8 cellular contexts compared by ENCODE assay signal in genomic region chr16:1300664-1301476, GRCh38. TPM values are rescaled to one million over a fixed set of nuclear protein-coding genes. Genes with fewer than 3 reads are reported as not detected.
DNase-seq lines count a peak whose midpoint lies in the region; ATAC-seq and TF ChIP-seq lines count a peak whose summit lies in the region.

No MANE protein-coding gene starts in this region.

- H3K27me3 ChIP-seq in gastroesophageal sphincter (peaks cover 76% of the 10 kb centered on the region), trophoblast cell (ENCODE audit: insufficient read depth, low read length) (no peaks in the 10 kb centered on the region), upper lobe of right lung (peaks cover 21% of the 10 kb centered on the region)

- no peak overlapping the region for H3K9ac ChIP-seq in trophoblast cell (ENCODE audit: low read length)

- H3K79me1 ChIP-seq in trophoblast cell (ENCODE audit: low read length) = peaks cover 10% of the 10 kb centered on the region

- H4K8ac ChIP-seq in trophoblast cell (ENCODE audit: low read depth, low read length) = peak overlapping the region; percentile 75

- ATAC-seq in gastroesophageal sphincter (peak; percentile 79), upper lobe of right lung (peak; percentile 90)

- TF ChIP-seq POLR2A in gastroesophageal sphincter (IDR thresholded peaks at IDR 0.05) = no peak

- peaks cover 0 to 20% (median 7%) of the 10 kb centered on the region in 3 donors for H3K4me1 ChIP-seq in gastroesophageal sphincter
- H3K4me1 ChIP-seq in trophoblast cell (ENCODE audit: control insufficient read depth in 1 of 2, insufficient read depth in 2 of 2, low read length in 2 of 2) = peaks cover 10 to 18% of the 10 kb centered on the region in 2 experiments
- no peaks in the 10 kb centered on the region for H3K4me1 ChIP-seq in upper lobe of right lung

- peak overlapping the region; percentile 44 for H3K4me2 ChIP-seq in trophoblast cell (ENCODE audit: low read length)

- no peak overlapping the region for H3K27ac ChIP-seq in gastroesophageal sphincter
- H3K27ac ChIP-seq in trophoblast cell (ENCODE audit: low read depth, low read length) = no peak overlapping the region
- no peak overlapping the region for H3K27ac ChIP-seq in upper lobe of right lung

- no peak overlapping the region for H2BK5ac ChIP-seq in trophoblast cell (ENCODE audit: low read depth, low read length, poor library complexity)

- H3K4me3 ChIP-seq in gastroesophageal sphincter (no peak overlapping the region), trophoblast cell (ENCODE audit: low read depth, low read length) (no peak overlapping the region), upper lobe of right lung (no peak overlapping the region)

- H2BK12ac ChIP-seq in trophoblast cell (ENCODE audit: low read length) = peak overlapping the region; percentile 30

- peak overlapping the region; percentile 17 for H3K4ac ChIP-seq in trophoblast cell (ENCODE audit: low read depth, low read length)

- H2BK120ac ChIP-seq in trophoblast cell (ENCODE audit: insufficient read depth, low read length, poor library complexity) = peak overlapping the region; percentile 20

- no peak for TF ChIP-seq EP300 in gastroesophageal sphincter (IDR thresholded peaks at IDR 0.05)

- H3K36me3 ChIP-seq in gastroesophageal sphincter (no peaks in the 10 kb centered on the region), trophoblast cell (ENCODE audit: control insufficient read depth in 1 of 2, insufficient read depth in 2 of 2, low read length in 2 of 2) (no peaks in the 10 kb centered on the region), upper lobe of right lung (no peaks in the 10 kb centered on the region)

- H2AFZ ChIP-seq in trophoblast cell (ENCODE audit: insufficient read depth, low read length, poor library complexity) = peak overlapping the region; percentile 17

- peaks cover 2% of the 10 kb centered on the region for H3K79me2 ChIP-seq in trophoblast cell (ENCODE audit: control insufficient read depth, insufficient read depth, low read length, poor library complexity)

- H3K9me3 ChIP-seq in gastroesophageal sphincter (no peaks in the 10 kb centered on the region), trophoblast cell (ENCODE audit: insufficient read depth, low read depth, low read length) (peaks cover 1% of the 10 kb centered on the region), upper lobe of right lung (no peaks in the 10 kb centered on the region)

- no peak overlapping the region for H3K23ac ChIP-seq in trophoblast cell (ENCODE audit: low read length)

- DNase-seq in AG08395 (ENCODE audit: low spot score) = peak; percentile 86
- DNase-seq in H4 (ENCODE audit: low spot score) = peak; percentile 46
- peak; percentile 84 for DNase-seq in RPMI8226
- DNase-seq in activated gamma-delta T cell (lab: John Stamatoyannopoulos, UW) = peak; percentile 52
- peak; percentile 47 to 70 for DNase-seq in trophoblast cell
- peak; percentile 90 for DNase-seq in upper lobe of right lung
- DNase-seq in SW480 (ENCODE audit: low spot score) = no peak

- H4K12ac ChIP-seq in trophoblast cell (ENCODE audit: low read depth, low read length) = peak overlapping the region; percentile 22

- peak in 3 of 4 experiments; percentile 61 to 83 (median 69) for TF ChIP-seq CTCF in gastroesophageal sphincter (IDR thresholded peaks at IDR 0.05)
- peak; percentile 88 for TF ChIP-seq CTCF in upper lobe of right lung (IDR thresholded peaks at IDR 0.05)

- peak overlapping the region; percentile 32 for H2AK5ac ChIP-seq in trophoblast cell (ENCODE audit: low read length)

- peak overlapping the region; percentile 41 for H3K18ac ChIP-seq in trophoblast cell (ENCODE audit: low read length)

- peak overlapping the region; percentile 84 for H3K14ac ChIP-seq in trophoblast cell (ENCODE audit: low read length)

- peak overlapping the region; percentile 56 for H4K91ac ChIP-seq in trophoblast cell (ENCODE audit: low read depth, low read length)

- WGBS in gastroesophageal sphincter (ENCODE audit: low coverage in 1 of 2), 2 donors = 0% methylated on average over 1 of the region's 42 CpGs; no CpG with 5 or more reads in 1 of the 2 donors
- no CpG with 5 or more reads among the region's 42 CpGs for WGBS in trophoblast cell (ENCODE audit: extremely low coverage, insufficient coverage, insufficient read length)

- intact Hi-C loops in upper lobe of right lung (cut with DNase I) = no loop called here

RNA-seq across cellular contexts. Expression of gene UBE2I, which starts 8.6 kb away (rescaled TPM):
- total RNA-seq in H4 (2014; rRNA removed; shearing (Covaris generic)) = 77.4 and 121 TPM in 2 replicates
- total RNA-seq in gastroesophageal sphincter (10 to 100 TPM; 53.3 to 95.9 (median 76.9) TPM), upper lobe of right lung (95.6 TPM)
- polyA plus RNA-seq in trophoblast cell (2013) = 191 and 198 TPM in 2 replicates

RNA-seq across cellular contexts. Expression of gene BAIAP3, which starts 32.6 kb away (rescaled TPM):
- 0.06 and 1.3 TPM in 2 replicates for total RNA-seq in H4 (2014; rRNA removed; shearing (Covaris generic))
- 10 to 100 TPM in 1 of 4 donors, 1 to 10 TPM in 3; 1.1 to 14.2 (median 3.0) TPM for total RNA-seq in gastroesophageal sphincter
- polyA plus RNA-seq in trophoblast cell (2013) = 2.1 and 2.5 TPM in 2 replicates
- total RNA-seq in upper lobe of right lung = 3.0 TPM

RNA-seq across cellular contexts. Expression of gene TPSD1, which starts 45.0 kb away (rescaled TPM):
- not detected in 2 replicates for total RNA-seq in H4 (2014; rRNA removed; shearing (Covaris generic))
- 1 to 10 TPM in 3 of 4 donors, not detected in 1; 2.8 to 6.4 (median 3.7) TPM for total RNA-seq in gastroesophageal sphincter
- polyA plus RNA-seq in trophoblast cell (2013) = not detected in 2 replicates
- 9.4 TPM for total RNA-seq in upper lobe of right lung

RNA-seq across cellular contexts. Expression of gene TSR3, which starts 50.8 kb away (rescaled TPM):
- total RNA-seq in H4 (2014; rRNA removed; shearing (Covaris generic)) = 41.5 and 53.8 TPM in 2 replicates
- total RNA-seq in gastroesophageal sphincter = 100 to 1,000 TPM in 3 of 4 donors, 10 to 100 TPM in 1; 63.7 to 107 (median 103) TPM
- 34.9 and 35.3 TPM in 2 replicates for polyA plus RNA-seq in trophoblast cell (2013)
- total RNA-seq in upper lobe of right lung = 43.8 TPM

RNA-seq across cellular contexts. Expression of gene GNPTG, which starts 50.9 kb away (rescaled TPM):
- 27.9 and 37.1 TPM in 2 replicates for total RNA-seq in H4 (2014; rRNA removed; shearing (Covaris generic))
- total RNA-seq in gastroesophageal sphincter = 10 to 100 TPM; 45.1 to 55.3 (median 50.5) TPM
- 23.8 and 24.6 TPM in 2 replicates for polyA plus RNA-seq in trophoblast cell (2013)
- total RNA-seq in upper lobe of right lung = 82.9 TPM
